1 cellular context compared by ENCODE assay signal in the genomic region with DNA sequence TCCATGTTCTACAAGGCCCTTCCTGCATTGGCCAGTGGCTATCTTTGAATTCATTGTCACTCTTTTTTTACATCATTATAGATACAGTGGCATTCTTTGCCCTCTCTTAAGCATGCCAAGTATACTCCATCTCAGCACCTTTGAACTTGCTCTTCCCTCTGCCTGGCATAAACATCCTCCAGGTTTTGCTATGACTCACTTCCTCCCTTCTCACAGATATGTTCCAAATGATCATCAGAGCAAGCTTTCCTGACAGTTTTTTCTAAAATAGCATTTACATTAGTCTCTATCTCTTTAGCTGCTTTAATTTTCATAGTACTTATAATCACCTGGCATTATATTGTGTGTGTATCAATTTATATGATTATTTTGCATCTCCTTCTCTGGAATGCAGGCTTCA.
TF ChIP-seq lines count a peak whose summit lies in the region.

No MANE protein-coding gene starts in this region.

TF ChIP-seq in GM23338, 12 proteins besides CTCF, POLR2A, EP300 and RAD21 (continued from another document):
- TF ChIP-seq, protein P1, sequence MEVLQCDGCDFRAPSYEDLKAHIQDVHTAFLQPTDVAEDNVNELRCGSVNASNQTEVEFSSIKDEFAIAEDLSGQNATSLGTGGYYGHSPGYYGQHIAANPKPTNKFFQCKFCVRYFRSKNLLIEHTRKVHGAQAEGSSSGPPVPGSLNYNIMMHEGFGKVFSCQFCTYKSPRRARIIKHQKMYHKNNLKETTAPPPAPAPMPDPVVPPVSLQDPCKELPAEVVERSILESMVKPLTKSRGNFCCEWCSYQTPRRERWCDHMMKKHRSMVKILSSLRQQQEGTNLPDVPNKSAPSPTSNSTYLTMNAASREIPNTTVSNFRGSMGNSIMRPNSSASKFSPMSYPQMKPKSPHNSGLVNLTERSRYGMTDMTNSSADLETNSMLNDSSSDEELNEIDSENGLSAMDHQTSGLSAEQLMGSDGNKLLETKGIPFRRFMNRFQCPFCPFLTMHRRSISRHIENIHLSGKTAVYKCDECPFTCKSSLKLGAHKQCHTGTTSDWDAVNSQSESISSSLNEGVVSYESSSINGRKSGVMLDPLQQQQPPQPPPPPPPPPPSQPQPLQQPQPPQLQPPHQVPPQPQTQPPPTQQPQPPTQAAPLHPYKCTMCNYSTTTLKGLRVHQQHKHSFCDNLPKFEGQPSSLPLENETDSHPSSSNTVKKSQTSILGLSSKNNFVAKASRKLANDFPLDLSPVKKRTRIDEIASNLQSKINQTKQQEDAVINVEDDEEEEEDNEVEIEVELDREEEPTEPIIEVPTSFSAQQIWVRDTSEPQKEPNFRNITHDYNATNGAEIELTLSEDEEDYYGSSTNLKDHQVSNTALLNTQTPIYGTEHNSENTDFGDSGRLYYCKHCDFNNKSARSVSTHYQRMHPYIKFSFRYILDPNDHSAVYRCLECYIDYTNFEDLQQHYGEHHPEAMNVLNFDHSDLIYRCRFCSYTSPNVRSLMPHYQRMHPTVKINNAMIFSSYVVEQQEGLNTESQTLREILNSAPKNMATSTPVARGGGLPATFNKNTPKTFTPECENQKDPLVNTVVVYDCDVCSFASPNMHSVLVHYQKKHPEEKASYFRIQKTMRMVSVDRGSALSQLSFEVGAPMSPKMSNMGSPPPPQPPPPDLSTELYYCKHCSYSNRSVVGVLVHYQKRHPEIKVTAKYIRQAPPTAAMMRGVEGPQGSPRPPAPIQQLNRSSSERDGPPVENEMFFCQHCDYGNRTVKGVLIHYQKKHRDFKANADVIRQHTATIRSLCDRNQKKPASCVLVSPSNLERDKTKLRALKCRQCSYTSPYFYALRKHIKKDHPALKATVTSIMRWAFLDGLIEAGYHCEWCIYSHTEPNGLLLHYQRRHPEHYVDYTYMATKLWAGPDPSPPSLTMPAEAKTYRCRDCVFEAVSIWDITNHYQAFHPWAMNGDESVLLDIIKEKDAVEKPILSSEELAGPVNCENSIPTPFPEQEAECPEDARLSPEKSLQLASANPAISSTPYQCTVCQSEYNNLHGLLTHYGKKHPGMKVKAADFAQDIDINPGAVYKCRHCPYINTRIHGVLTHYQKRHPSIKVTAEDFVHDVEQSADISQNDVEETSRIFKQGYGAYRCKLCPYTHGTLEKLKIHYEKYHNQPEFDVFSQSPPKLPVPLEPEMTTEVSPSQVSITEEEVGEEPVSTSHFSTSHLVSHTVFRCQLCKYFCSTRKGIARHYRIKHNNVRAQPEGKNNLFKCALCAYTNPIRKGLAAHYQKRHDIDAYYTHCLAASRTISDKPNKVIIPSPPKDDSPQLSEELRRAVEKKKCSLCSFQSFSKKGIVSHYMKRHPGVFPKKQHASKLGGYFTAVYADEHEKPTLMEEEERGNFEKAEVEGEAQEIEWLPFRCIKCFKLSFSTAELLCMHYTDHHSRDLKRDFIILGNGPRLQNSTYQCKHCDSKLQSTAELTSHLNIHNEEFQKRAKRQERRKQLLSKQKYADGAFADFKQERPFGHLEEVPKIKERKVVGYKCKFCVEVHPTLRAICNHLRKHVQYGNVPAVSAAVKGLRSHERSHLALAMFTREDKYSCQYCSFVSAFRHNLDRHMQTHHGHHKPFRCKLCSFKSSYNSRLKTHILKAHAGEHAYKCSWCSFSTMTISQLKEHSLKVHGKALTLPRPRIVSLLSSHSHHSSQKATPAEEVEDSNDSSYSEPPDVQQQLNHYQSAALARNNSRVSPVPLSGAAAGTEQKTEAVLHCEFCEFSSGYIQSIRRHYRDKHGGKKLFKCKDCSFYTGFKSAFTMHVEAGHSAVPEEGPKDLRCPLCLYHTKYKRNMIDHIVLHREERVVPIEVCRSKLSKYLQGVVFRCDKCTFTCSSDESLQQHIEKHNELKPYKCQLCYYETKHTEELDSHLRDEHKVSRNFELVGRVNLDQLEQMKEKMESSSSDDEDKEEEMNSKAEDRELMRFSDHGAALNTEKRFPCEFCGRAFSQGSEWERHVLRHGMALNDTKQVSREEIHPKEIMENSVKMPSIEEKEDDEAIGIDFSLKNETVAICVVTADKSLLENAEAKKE (CRISPR knock-in tag; IDR thresholded peaks at IDR 0.05): no peak
- TF ChIP-seq STAT1 (IDR thresholded peaks at IDR 0.05; ENCODE audit: unreplicated experiment) (no peak), EZH2phosphoT487 (IDR thresholded peaks at IDR 0.05; ENCODE audit: unreplicated experiment) (no peak), JUNB (IDR thresholded peaks at IDR 0.05; ENCODE audit: unreplicated experiment) (no peak)
- TF ChIP-seq, protein P2, sequence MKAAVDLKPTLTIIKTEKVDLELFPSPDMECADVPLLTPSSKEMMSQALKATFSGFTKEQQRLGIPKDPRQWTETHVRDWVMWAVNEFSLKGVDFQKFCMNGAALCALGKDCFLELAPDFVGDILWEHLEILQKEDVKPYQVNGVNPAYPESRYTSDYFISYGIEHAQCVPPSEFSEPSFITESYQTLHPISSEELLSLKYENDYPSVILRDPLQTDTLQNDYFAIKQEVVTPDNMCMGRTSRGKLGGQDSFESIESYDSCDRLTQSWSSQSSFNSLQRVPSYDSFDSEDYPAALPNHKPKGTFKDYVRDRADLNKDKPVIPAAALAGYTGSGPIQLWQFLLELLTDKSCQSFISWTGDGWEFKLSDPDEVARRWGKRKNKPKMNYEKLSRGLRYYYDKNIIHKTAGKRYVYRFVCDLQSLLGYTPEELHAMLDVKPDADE (IDR thresholded peaks at IDR 0.05): no peak
